Comparison of ENCODE assay signal across 8 cellular contexts in the genomic region with DNA sequence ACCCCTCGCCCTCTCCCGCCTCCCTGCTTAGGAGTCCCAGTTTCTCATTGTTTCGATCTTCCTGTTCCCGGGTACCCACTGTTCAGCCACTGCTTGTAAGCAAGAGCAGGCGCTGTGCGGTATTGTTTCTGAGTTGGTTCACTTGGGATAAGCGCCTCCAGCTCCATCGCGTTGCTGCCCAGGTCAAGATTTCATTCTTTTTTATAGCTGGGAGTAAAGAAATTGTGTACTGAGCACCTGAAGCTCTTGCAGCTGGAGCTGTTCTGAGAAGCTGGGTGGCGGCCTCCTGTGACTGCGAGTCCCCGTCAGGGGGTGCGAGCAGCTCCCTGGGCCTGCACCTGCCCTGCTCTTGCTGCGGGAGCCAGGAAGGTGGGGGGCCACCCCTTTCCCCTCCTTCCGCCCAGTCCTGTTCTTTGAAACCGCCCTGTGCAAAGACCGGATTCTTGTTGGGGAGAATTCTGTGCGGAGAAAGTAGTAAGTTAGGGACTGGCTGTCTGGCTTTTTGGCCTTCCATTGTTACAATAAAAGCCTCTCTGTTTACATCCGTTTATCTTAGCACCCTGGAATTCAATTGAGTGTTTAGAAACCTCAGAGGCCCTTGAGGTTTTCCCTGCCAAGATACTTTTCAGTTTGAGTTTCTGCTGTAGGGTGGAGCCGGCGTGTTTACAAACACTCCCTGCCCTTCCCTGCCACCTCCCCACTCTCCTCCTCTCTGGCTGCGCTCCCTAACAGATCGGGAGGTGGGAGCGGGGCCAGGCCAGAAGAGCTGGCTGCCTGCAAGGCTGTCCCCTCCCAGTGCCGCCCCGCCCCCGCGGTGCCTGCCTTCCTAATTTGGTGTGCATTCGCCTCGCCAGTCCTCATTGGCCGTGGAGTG. TPM values are rescaled to one million over a fixed set of nuclear protein-coding genes. Genes with fewer than 3 reads are reported as not detected.
DNase-seq lines count a peak whose midpoint lies in the region; ATAC-seq lines count a peak whose summit lies in the region.

No MANE protein-coding gene starts in this region.

- no peak overlapping the region for H2BK15ac ChIP-seq in mesendoderm (replicated peaks; ENCODE audit: low read depth)

- no peaks in the 10 kb centered on the region for H3K79me1 ChIP-seq in mesendoderm (ENCODE audit: low read length)

- H4K20me1 ChIP-seq in BLaER1: peaks cover 98% of the 10 kb centered on the region

- H3K36me3 ChIP-seq in BLaER1 (peaks cover 59% of the 10 kb centered on the region), endocrine pancreas (ENCODE audit: control insufficient read depth, insufficient read depth, low read length) (no peaks in the 10 kb centered on the region), mesendoderm (ENCODE audit: control insufficient read depth, insufficient read depth, low read length) (no peaks in the 10 kb centered on the region)

- H2BK120ac ChIP-seq in mesendoderm (ENCODE audit: low read depth, low read length): no peak overlapping the region

- no peaks in the 10 kb centered on the region for H3K79me2 ChIP-seq in mesendoderm (ENCODE audit: control insufficient read depth, insufficient read depth, low read length)

- H3K4ac ChIP-seq in mesendoderm (ENCODE audit: low read depth, low read length): no peak overlapping the region

- WGBS in mesendoderm (ENCODE audit: extremely low coverage, insufficient coverage, low lambda C conversion rate): no CpG with 5 or more reads among the region's 31 CpGs

- H3K27me3 ChIP-seq in BLaER1 (no peaks in the 10 kb centered on the region), endocrine pancreas (ENCODE audit: control insufficient read depth, insufficient read depth, low read length) (no peaks in the 10 kb centered on the region), mesendoderm (ENCODE audit: insufficient read depth, low read length, poor library complexity) (no peaks in the 10 kb centered on the region)

- H2BK5ac ChIP-seq in mesendoderm (ENCODE audit: low read length): no peak overlapping the region

- peak overlapping the region; percentile 75 for H3K9ac ChIP-seq in BLaER1
- peak overlapping the region; percentile 74 for H3K9ac ChIP-seq in endocrine pancreas (ENCODE audit: control insufficient read depth, insufficient read depth, low read length)
- H3K9ac ChIP-seq in mesendoderm (ENCODE audit: low read length): peak overlapping the region; percentile 48

- peak overlapping the region; percentile 77 for H3K27ac ChIP-seq in BLaER1
- H3K27ac ChIP-seq in mesendoderm (ENCODE audit: low read depth, low read length): peak overlapping the region; percentile 83

- H3K56ac ChIP-seq in mesendoderm (ENCODE audit: low read length): peak overlapping the region; percentile 76

- H2AK5ac ChIP-seq in mesendoderm (ENCODE audit: low read length): no peak overlapping the region

- H3K4me1 ChIP-seq in BLaER1 (peaks cover 84% of the 10 kb centered on the region), endocrine pancreas (ENCODE audit: control insufficient read depth, insufficient read depth, low read length) (peaks cover 5% of the 10 kb centered on the region), mesendoderm (ENCODE audit: control insufficient read depth, low read depth, low read length) (peaks cover 2% of the 10 kb centered on the region)

- H3K18ac ChIP-seq in mesendoderm (ENCODE audit: low read length): no peak overlapping the region

- peak; percentile 55 for ATAC-seq in HG03457 (IDR thresholded peaks at IDR 0.05; ENCODE audit: unreplicated experiment)

- peak; percentile 80 for DNase-seq in GM19240 (ENCODE audit: insufficient read length, low spot score)
- peak; percentile 98 for DNase-seq in NCI-H69 (lab: John Stamatoyannopoulos, UW)
- peak; percentile 85 for DNase-seq in activated CD8-positive, alpha-beta memory T cell treated with anti-CD3 and anti-CD28 coated beads for 24 hours
- peak; percentile 98 for DNase-seq in mesendoderm
- DNase-seq in stimulated activated CD8-positive, alpha-beta memory T cell treated with anti-CD3 and anti-CD28 coated beads, Interleukin-15, amount 100 ng/mL, for 1 hour (ENCODE audit: low read depth): peak; percentile 42

- peak overlapping the region; percentile 89 for H3K4me2 ChIP-seq in BLaER1
- peak overlapping the region; percentile 3 for H3K4me2 ChIP-seq in mesendoderm (ENCODE audit: low read length)

- no peak overlapping the region for H4K8ac ChIP-seq in mesendoderm (ENCODE audit: low read depth, low read length)

- H4K5ac ChIP-seq in mesendoderm (ENCODE audit: low read length): no peak overlapping the region

- no peak overlapping the region for H3K23ac ChIP-seq in mesendoderm (ENCODE audit: low read length)

- peak overlapping the region; percentile 57 for H3K4me3 ChIP-seq in BLaER1
- H3K4me3 ChIP-seq in endocrine pancreas (ENCODE audit: control insufficient read depth, insufficient read depth, low read length): no peak overlapping the region
- no peak overlapping the region for H3K4me3 ChIP-seq in mesendoderm (ENCODE audit: low read length)

- no peaks in the 10 kb centered on the region for H3K9me3 ChIP-seq in BLaER1
- no peaks in the 10 kb centered on the region for H3K9me3 ChIP-seq in endocrine pancreas (ENCODE audit: control insufficient read depth, low read length)

RNA-seq across cellular contexts. Expression of gene AP5Z1, which starts 30.8 kb away (rescaled TPM):
- polyA plus RNA-seq in mesendoderm (2013, experiment 1 of 2): 12.6 TPM
- polyA plus RNA-seq in mesendoderm (2013, experiment 2 of 2): 13.0 TPM

Comparison
In these comparisons a context has a peak if more than half of its experiments do, and no peak if none do; other contexts are left out.
1. DNase-seq: peak in every context shown above with its lines; median percentile 98 in NCI-H69; 98 in mesendoderm; 85 in activated CD8-positive, alpha-beta memory T cell treated with anti-CD3 and anti-CD28 coated beads for 24 hours; 80 in GM19240; 42 in stimulated activated CD8-positive, alpha-beta memory T cell treated with anti-CD3 and anti-CD28 coated beads, Interleukin-15, amount 100 ng/mL, for 1 hour.